8 cellular contexts compared by ENCODE assay signal in genomic region chr3:15815696-15816095, GRCh38. TPM values are rescaled to one million over a fixed set of nuclear protein-coding genes. Genes with fewer than 3 reads are reported as not detected.
DNase-seq lines count a peak whose midpoint lies in the region; ATAC-seq, FAIRE-seq and TF ChIP-seq lines count a peak whose summit lies in the region.

No MANE protein-coding gene starts in this region.

- TF ChIP-seq CTCF in hepatocyte (IDR thresholded peaks at IDR 0.05; ENCODE audit: poor library complexity), result peak; percentile 63

- H3K27ac ChIP-seq in hepatocyte, result no peak overlapping the region

- H3K27me3 ChIP-seq in hepatocyte, result no peaks in the 10 kb centered on the region

- H3K79me2 ChIP-seq in hepatocyte, result peaks cover 65% of the 10 kb centered on the region

- no peak overlapping the region for H3K4me2 ChIP-seq in hepatocyte

- no peaks in the 10 kb centered on the region for H3K36me3 ChIP-seq in hepatocyte (replicated peaks; ENCODE audit: insufficient read depth, low read depth)

- H3K4me1 ChIP-seq in hepatocyte (ENCODE audit: insufficient read depth), result no peaks in the 10 kb centered on the region

- no peak for ATAC-seq in GM18498 (IDR thresholded peaks at IDR 0.05; ENCODE audit: unreplicated experiment)
- ATAC-seq in HG03520 (IDR thresholded peaks at IDR 0.05; ENCODE audit: unreplicated experiment), result no peak

- DNase-seq in AG20443 (ENCODE audit: low spot score), result peak; percentile 41
- DNase-seq in H4 (ENCODE audit: low spot score), result peak; percentile 65
- DNase-seq in hepatocyte (ENCODE audit: low spot score), result peak; percentile 48
- DNase-seq in activated T-cell treated with anti-CD3 and anti-CD28 coated beads, Interleukin-2, amount 50 U/mL, for 1 hour, result no peak
- DNase-seq in NCI-H2029 treated with DMSO at 0.1 percent for 48 hours (lab: John Stamatoyannopoulos, UW), result no peak

- no peaks in the 10 kb centered on the region for H4K20me1 ChIP-seq in hepatocyte (ENCODE audit: insufficient read depth, poor library complexity, severe bottlenecking)

- FAIRE-seq in TTC549 (lab: Jason Lieb, UNC), result peak; percentile 89

- no peak overlapping the region for H3K4me3 ChIP-seq in hepatocyte

- H3K9me2 ChIP-seq in hepatocyte (replicated peaks; ENCODE audit: insufficient read depth), result no peaks in the 10 kb centered on the region

- 50% methylated on average over 4 of the region's 4 CpGs for WGBS in hepatocyte (ENCODE audit: low lambda C conversion rate, missing lambda C conversion rate)

- H2AFZ ChIP-seq in hepatocyte, result no peak overlapping the region

- H3K9me3 ChIP-seq in hepatocyte (ENCODE audit: low read depth), result no peaks in the 10 kb centered on the region

RNA-seq across cellular contexts. Expression of gene ANKRD28, which starts 17.9 kb away (rescaled TPM):
- 42.5 and 49.9 TPM in 2 replicates for total RNA-seq in H4 (2014; rRNA removed; shearing (Covaris generic))
- 34.5 and 40.6 TPM in 2 replicates for total RNA-seq in hepatocyte
- polyA plus RNA-seq in hepatocyte, result 12.3 and 17.8 TPM in 2 replicates

Comparison
In these comparisons a context has a peak if more than half of its experiments do, and no peak if none do; other contexts are left out.
1. DNase-seq: peak in AG20443 (single experiment), H4 (single experiment) and hepatocyte (single experiment); none in activated T-cell treated with anti-CD3 and anti-CD28 coated beads, Interleukin-2, amount 50 U/mL, for 1 hour (single experiment) and NCI-H2029 treated with DMSO at 0.1 percent for 48 hours (single experiment).